8 cellular contexts compared by ENCODE assay signal in genomic region chr22:36328635-36329216, GRCh38. TPM values are rescaled to one million over a fixed set of nuclear protein-coding genes. Genes with fewer than 3 reads are reported as not detected.
A peak's percentile ranks its signal among the peaks of the same experiment; 100 is the strongest.
DNase-seq lines count a peak whose midpoint lies in the region; ATAC-seq and TF ChIP-seq lines count a peak whose summit lies in the region.

No MANE protein-coding gene starts in this region.

- H3K36me3 Mint-ChIP-seq in activated T-cell treated with anti-CD3 and anti-CD28 coated beads, Interleukin-2, amount 50 U/mL, for 24 hours (ENCODE audit: low read depth), result peaks cover 99% of the 10 kb centered on the region
- peaks cover 37% of the 10 kb centered on the region for H3K36me3 Mint-ChIP-seq in osteocyte (ENCODE audit: unreplicated experiment)

- no peak overlapping the region for H3K4me3 ChIP-seq in A673 (ENCODE audit: low read depth, low read length, poor library complexity, severe bottlenecking)
- no peak overlapping the region for H3K4me3 ChIP-seq in fibroblast of villous mesenchyme (ENCODE audit: low read depth, low read length)

- peak overlapping the region; percentile 96 for H3K27ac ChIP-seq in A673 (ENCODE audit: low read depth, low read length, poor library complexity, severe bottlenecking)

- POLR2A ChIA-PET in A673 (lab: Charles Lee; ENCODE audit: low non-redundant PET), result interaction anchor here (0.6 to 0.7 kb wide), 2 partner anchors 15 to 86 kb away, joined by 3 to 6 read pairs; no protein-coding TSS in a partner anchor

- ATAC-seq in HG02642 (IDR thresholded peaks at IDR 0.05; ENCODE audit: poor library complexity, unreplicated experiment), result peak; percentile 29
- no peak for ATAC-seq in GM18868 (IDR thresholded peaks at IDR 0.05; ENCODE audit: unreplicated experiment)

- no peaks in the 10 kb centered on the region for H3K27me3 ChIP-seq in A673 (replicated peaks; ENCODE audit: insufficient read depth, low read depth, low read length, poor library complexity)

- peaks cover 75% of the 10 kb centered on the region for H3K4me1 ChIP-seq in A673 (ENCODE audit: insufficient read depth, low read length, poor library complexity, severe bottlenecking)

- no peaks in the 10 kb centered on the region for H3K27me3 Mint-ChIP-seq in activated T-cell treated with anti-CD3 and anti-CD28 coated beads, Interleukin-2, amount 50 U/mL, for 24 hours
- no peaks in the 10 kb centered on the region for H3K27me3 Mint-ChIP-seq in osteocyte (ENCODE audit: unreplicated experiment)

- intact Hi-C loops in A673 (cut with micrococcal nuclease; ENCODE audit: unreplicated experiment), result no loop called here

- peaks cover 29% of the 10 kb centered on the region for H3K36me3 ChIP-seq in A673 (ENCODE audit: insufficient read depth, low read length, poor library complexity, severe bottlenecking)

- CTCF ChIA-PET in A673 (lab: Charles Lee), result interaction anchor here (0.6 to 0.7 kb wide), 2 partner anchors 26 to 68 kb away, joined by 3 to 4 read pairs; no protein-coding TSS in a partner anchor

- TF ChIP-seq CTCF in A673 (conservative IDR thresholded peaks at IDR 0.05; ENCODE audit: low read depth, low read length) (no peak), fibroblast of villous mesenchyme (IDR thresholded peaks at IDR 0.05; ENCODE audit: insufficient read depth, low read depth, low read length) (no peak), osteocyte (IDR thresholded peaks at IDR 0.05) (no peak)

- no TSS peak for BruUV-seq in A673 (replicated peaks; lab: Mats Ljungman, UMichigan)

- peak overlapping the region; percentile 100 for H3K27ac Mint-ChIP-seq in activated T-cell treated with anti-CD3 and anti-CD28 coated beads, Interleukin-2, amount 50 U/mL, for 24 hours
- H3K27ac Mint-ChIP-seq in osteocyte (ENCODE audit: unreplicated experiment), result peak overlapping the region; percentile 100

- no peaks in the 10 kb centered on the region for H3K9me3 ChIP-seq in A673 (ENCODE audit: low read depth, low read length, poor library complexity, severe bottlenecking)

- peak overlapping the region; percentile 83 for H3K4me3 Mint-ChIP-seq in activated T-cell treated with anti-CD3 and anti-CD28 coated beads, Interleukin-2, amount 50 U/mL, for 24 hours
- H3K4me3 Mint-ChIP-seq in osteocyte (ENCODE audit: unreplicated experiment), result peak overlapping the region; percentile 58

- H3K9me3 Mint-ChIP-seq in activated T-cell treated with anti-CD3 and anti-CD28 coated beads, Interleukin-2, amount 50 U/mL, for 24 hours, result no peaks in the 10 kb centered on the region
- no peaks in the 10 kb centered on the region for H3K9me3 Mint-ChIP-seq in osteocyte (ENCODE audit: unreplicated experiment)

- no peak for DNase-seq in A673 (ENCODE audit: low spot score)
- peak; percentile 71 for DNase-seq in activated T-cell treated with anti-CD3 and anti-CD28 coated beads, Interleukin-2, amount 50 U/mL, for 24 hours
- peak; percentile 91 for DNase-seq in fibroblast of villous mesenchyme (ENCODE audit: low read depth)
- no peak for DNase-seq in osteocyte (ENCODE audit: extremely low spot score, unreplicated experiment)
- no peak for DNase-seq in NCI-H748 (lab: John Stamatoyannopoulos, UW; ENCODE audit: unreplicated experiment)
- no peak for DNase-seq in cortex of kidney (lab: John Stamatoyannopoulos, UW)

- H3K4me1 Mint-ChIP-seq in activated T-cell treated with anti-CD3 and anti-CD28 coated beads, Interleukin-2, amount 50 U/mL, for 24 hours (ENCODE audit: low read depth), result peaks cover 77% of the 10 kb centered on the region
- peaks cover 98% of the 10 kb centered on the region for H3K4me1 Mint-ChIP-seq in osteocyte (ENCODE audit: unreplicated experiment)

RNA-seq across cellular contexts. Expression of gene MYH9, which starts 59.0 kb away (rescaled TPM):
- total RNA-seq in A673 (2021), result 290 and 323 TPM in 2 replicates
- total RNA-seq in fibroblast of villous mesenchyme, result 1,420 and 1,714 TPM in 2 replicates
- total RNA-seq in osteocyte, result 938 and 1,044 TPM in 2 replicates

Comparison
In these comparisons a context has a peak if more than half of its experiments do, and no peak if none do; other contexts are left out.
1. DNase-seq: peak in activated T-cell treated with anti-CD3 and anti-CD28 coated beads, Interleukin-2, amount 50 U/mL, for 24 hours (single experiment) and fibroblast of villous mesenchyme (single experiment); none in A673 (single experiment), osteocyte (single experiment), NCI-H748 (single experiment) and cortex of kidney (single experiment).